In the genomic region with DNA sequence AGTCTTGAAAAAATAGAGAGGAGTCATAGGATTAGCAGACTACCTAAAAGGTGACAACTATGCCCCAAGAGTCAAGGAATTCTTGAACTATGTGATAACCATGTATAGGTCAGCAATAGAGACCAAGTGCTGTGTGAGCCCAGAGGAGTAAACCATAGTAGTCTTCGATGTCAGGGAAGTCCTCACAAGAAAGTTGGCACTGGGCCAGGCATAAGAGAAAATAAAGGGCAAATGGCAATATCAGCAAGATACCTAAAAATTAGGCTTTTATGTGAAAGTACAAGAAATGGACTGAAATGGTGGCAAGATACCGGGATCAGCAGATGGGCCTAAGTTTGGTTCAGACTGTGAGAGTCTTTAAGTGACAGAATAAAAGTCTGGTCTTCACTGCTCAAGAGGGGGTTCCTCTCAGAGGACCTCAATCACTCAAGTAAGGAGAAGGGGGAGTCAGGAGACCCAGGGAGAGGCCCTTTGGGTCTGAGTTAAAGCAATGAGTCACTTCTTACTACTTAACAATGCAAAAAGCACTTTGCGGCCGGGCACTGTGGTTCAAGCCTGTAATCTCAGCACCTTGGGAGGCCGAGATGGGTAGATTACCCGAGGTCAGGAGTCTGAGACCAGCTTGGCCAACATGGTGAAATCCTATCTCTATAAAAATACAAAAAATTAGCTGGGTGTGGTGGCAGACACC, we compare ENCODE assay signal across 8 cellular contexts.
DNase-seq lines count a peak whose midpoint lies in the region; ATAC-seq and TF ChIP-seq lines count a peak whose summit lies in the region.

No MANE protein-coding gene starts in this region.

- TF ChIP-seq POLR2A in IMR-90 (IDR thresholded peaks at IDR 0.05; ENCODE audit: low read depth, low read length) (no peak), testis (IDR thresholded peaks at IDR 0.05) (no peak)

- H2BK15ac ChIP-seq in IMR-90 (ENCODE audit: low read depth, low read length): peak overlapping the region; percentile 80

- POLR2A ChIA-PET in IMR-90 (lab: Charles Lee; ENCODE audit: unreplicated experiment): no interaction called here

- H3K56ac ChIP-seq in IMR-90 (ENCODE audit: extremely low read depth, insufficient read depth, low read length): peak overlapping the region; percentile 53; the same call in 1 of the 2 replicates

- peak overlapping the region; percentile 47 for H3K18ac ChIP-seq in IMR-90 (ENCODE audit: low read depth, low read length)

- H2BK5ac ChIP-seq in IMR-90 (ENCODE audit: low read depth, low read length, poor library complexity, severe bottlenecking): peak overlapping the region; percentile 100

- no peak for TF ChIP-seq RAD21 in IMR-90 (IDR thresholded peaks at IDR 0.05; ENCODE audit: low read length)

- intact Hi-C loops in IMR-90 (cut with micrococcal nuclease): loop anchor here (2.0 kb wide), 2 partner anchors 65 to 77 kb away; no protein-coding TSS in a partner anchor
- intact Hi-C loops in testis (cut with DNase I; ENCODE audit: low total_unique reads): no loop called here

- H2BK120ac ChIP-seq in IMR-90 (ENCODE audit: low read depth, low read length): peak overlapping the region; percentile 93

- no TSS peak for BruUV-seq in IMR-90 (replicated peaks; lab: Mats Ljungman, UMichigan)

- no peak for TF ChIP-seq CTCF in GM12865 (IDR thresholded peaks at IDR 0.05; ENCODE audit: insufficient read depth, low read depth, low read length, missing control alignments)
- TF ChIP-seq CTCF in IMR-90 (conservative IDR thresholded peaks at IDR 0.05; ENCODE audit: low read depth, low read length): no peak
- no peak for TF ChIP-seq CTCF in foreskin keratinocyte (conservative IDR thresholded peaks at IDR 0.05)
- no peak for TF ChIP-seq CTCF in testis (IDR thresholded peaks at IDR 0.05)

- H2AK9ac ChIP-seq in IMR-90 (replicated peaks; ENCODE audit: low read depth, low read length, poor library complexity): no peak overlapping the region

- peak overlapping the region; percentile 58 for H2AK5ac ChIP-seq in IMR-90 (ENCODE audit: low read depth, low read length)

- peak overlapping the region; percentile 85 for H3K4ac ChIP-seq in IMR-90 (ENCODE audit: low read depth, low read length)

- peak overlapping the region; percentile 99 for H3K27ac ChIP-seq in IMR-90 (ENCODE audit: insufficient read depth, low read length)
- peak overlapping the region; percentile 78 for H3K27ac ChIP-seq in foreskin keratinocyte
- no peak overlapping the region for H3K27ac ChIP-seq in testis

- H4K5ac ChIP-seq in IMR-90 (ENCODE audit: low read depth, low read length): peak overlapping the region; percentile 73

- peak; percentile 45 for ATAC-seq in GM21576 (IDR thresholded peaks at IDR 0.05; ENCODE audit: unreplicated experiment)
- ATAC-seq in IMR-90 (ENCODE audit: low read depth): no peak
- no peak for ATAC-seq in foreskin keratinocyte

- H3K9me1 ChIP-seq in IMR-90 (ENCODE audit: insufficient read depth, low read length): peaks cover 9% of the 10 kb centered on the region; the same call in 1 of the 2 replicates

- H3K4me3 ChIP-seq in GM12865 (ENCODE audit: low read depth, low read length) (no peak overlapping the region), IMR-90 (ENCODE audit: insufficient read depth, low read depth, low read length) (no peak overlapping the region), testis (no peak overlapping the region)

- H3K9ac ChIP-seq in IMR-90 (ENCODE audit: low read depth, low read length): no peak overlapping the region

- no peaks in the 10 kb centered on the region for H3K9me3 ChIP-seq in IMR-90 (ENCODE audit: control insufficient read depth, insufficient read depth, low read length)
- H3K9me3 ChIP-seq in testis: no peaks in the 10 kb centered on the region

- no peaks in the 10 kb centered on the region for H3K36me3 ChIP-seq in IMR-90 (ENCODE audit: control insufficient read depth, insufficient read depth, low read length)
- no peaks in the 10 kb centered on the region for H3K36me3 ChIP-seq in testis (ENCODE audit: low read depth, missing control alignments)

- H3K27me3 ChIP-seq in IMR-90 (ENCODE audit: control insufficient read depth, insufficient read depth, low read length) (no peaks in the 10 kb centered on the region), foreskin keratinocyte (no peaks in the 10 kb centered on the region), testis (no peaks in the 10 kb centered on the region)

- peak overlapping the region; percentile 10; the same call in 1 of the 2 replicates for H3K23ac ChIP-seq in IMR-90 (ENCODE audit: low read depth, low read length)

- H2BK20ac ChIP-seq in IMR-90 (ENCODE audit: low read depth, low read length): peak overlapping the region; percentile 72

- DNase-seq in GM12865 (ENCODE audit: low read depth) (peak; percentile 84), IMR-90 (no peak), foreskin keratinocyte (no peak), testis (no peak)
- DNase-seq in stimulated activated CD4-positive, alpha-beta T cell treated with anti-CD3 and anti-CD28 coated beads, Interleukin-4, amount 100 ng/mL, for 24 hours: no peak
- DNase-seq in stimulated activated naive CD4-positive, alpha-beta T cell (lab: John Stamatoyannopoulos, UW): no peak
- no peak for DNase-seq in effector CD4-positive, alpha-beta T cell

- peaks cover 4% of the 10 kb centered on the region; the same call in 1 of the 2 replicates for H4K20me1 ChIP-seq in IMR-90 (ENCODE audit: insufficient read depth, low read length)

- no peaks in the 10 kb centered on the region for H3K79me1 ChIP-seq in IMR-90 (ENCODE audit: low read depth in 1 of 2, low read length in 2 of 2)

- H3K14ac ChIP-seq in IMR-90 (replicated peaks; ENCODE audit: low read depth, low read length): peak overlapping the region; percentile 10

- peaks cover 31% of the 10 kb centered on the region for H3K4me1 ChIP-seq in IMR-90 (ENCODE audit: control insufficient read depth, insufficient read depth, low read length)
- H3K4me1 ChIP-seq in foreskin keratinocyte: peaks cover 32% of the 10 kb centered on the region
- H3K4me1 ChIP-seq in testis: no peaks in the 10 kb centered on the region

- WGBS in IMR-90 (ENCODE audit: extremely low coverage in 2 of 2, insufficient read length in 1 of 2), 2 experiments: 80% methylated on average over 1 of the region's 6 CpGs; no CpG with 5 or more reads in 1 of the 2 experiments
- WGBS in testis, 2 donors: 91 to 93% methylated on average over 4 to 6 of the region's 6 CpGs

- no peak overlapping the region for H3K4me2 ChIP-seq in IMR-90 (ENCODE audit: low read depth, low read length)

- in situ Hi-C loops in IMR-90 (cut with MboI; ENCODE audit: low sequenced_read_pairs): no loop called here

- dilution Hi-C loops in IMR-90 (cut with HindIII; ENCODE audit: low sequenced_read_pairs, unreplicated experiment): no loop called here

- peak overlapping the region; percentile 61 to 83 for H4K8ac ChIP-seq in IMR-90 (ENCODE audit: low read depth in 2 of 2, low read length in 2 of 2)

- CTCF ChIA-PET in IMR-90 (lab: Yijun Ruan, JAX): interaction anchor here (0.6 kb wide), 1 partner anchor 742 kb away, joined by 3 read pairs; no protein-coding TSS in a partner anchor

- H4K91ac ChIP-seq in IMR-90 (ENCODE audit: insufficient read depth, low read depth, low read length): peak overlapping the region; percentile 89

- no peak overlapping the region for H2AFZ ChIP-seq in IMR-90 (replicated peaks; ENCODE audit: low read length, poor library complexity)

TF ChIP-seq in IMR-90, 13 proteins besides CTCF, POLR2A, EP300 and RAD21:
- TF ChIP-seq MAZ (IDR thresholded peaks at IDR 0.05; ENCODE audit: borderline replicate concordance, low read depth, low read length): no peak
- no peak for TF ChIP-seq RCOR1 (IDR thresholded peaks at IDR 0.05; ENCODE audit: insufficient replicate concordance, low read length)
- no peak for TF ChIP-seq NFE2L2 (IDR thresholded peaks at IDR 0.05; ENCODE audit: low read depth, low read length)
- no peak for TF ChIP-seq CHD1 (IDR thresholded peaks at IDR 0.05; ENCODE audit: low read depth, low read length)
- TF ChIP-seq MAFK (IDR thresholded peaks at IDR 0.05; ENCODE audit: low read depth, low read length): no peak
- TF ChIP-seq MXI1 (IDR thresholded peaks at IDR 0.05; ENCODE audit: borderline replicate concordance, low read depth, low read length): no peak
TF ChIP-seq in IMR-90: peak in this region for 0.

Comparison
In these comparisons a context has a peak if more than half of its experiments do, and no peak if none do; other contexts are left out.
1. H3K27ac ChIP-seq: peak in IMR-90 (single experiment) and foreskin keratinocyte (single experiment); none in testis (0 of 2).